In genomic region chr16:4005281-4005680, GRCh38 we compare ENCODE assay signal across 35 cellular contexts.
"Had no signal": no experiment of that assay in that cellular context is flagged by ENCODE, and none has a peak within 500 bp of the region (broad histone marks: within the 10 kb centered on the region; RNA-seq: fewer than 3 reads in every experiment).

No MANE protein-coding gene starts in this region.

- H3K27me3 ChIP-seq: adrenal gland, ascending aorta, cardiac muscle cell had no signal

- H3K9me3 Mint-ChIP-seq: activated B cell treated with CpG ODN at 0.5 μM for 24 hours; activated CD4-positive, alpha-beta memory T cell treated with anti-CD3 and anti-CD28 coated beads for 36 hours; activated CD4-positive, alpha-beta T cell treated with anti-CD3 and anti-CD28 coated beads, Interleukin-2, amount 10 ng/mL, durations not matched to agents 24 days and 14 days; activated CD8-positive, alpha-beta T cell treated with anti-CD3 and anti-CD28 coated beads for 36 hours; activated naive CD4-positive, alpha-beta T cell treated with anti-CD3 and anti-CD28 coated beads for 36 hours; activated naive CD4-positive, alpha-beta T cell treated with anti-CD3 and anti-CD28 coated beads, Interleukin-2, amount 50 U/mL, for 72 hours; activated naive CD8-positive, alpha-beta T cell treated with anti-CD3 and anti-CD28 coated beads for 36 hours; activated T-cell treated with anti-CD3 and anti-CD28 coated beads, Interleukin-2, amount 50 U/mL, for 4 hours; activated T-cell treated with anti-CD3 and anti-CD28 coated beads, Interleukin-2, amount 50 U/mL, for 72 hours; activated T-helper 1 cell treated with anti-CD3 and anti-CD28 coated beads, Interleukin-12 subunit alpha, Interleukin-12 subunit beta, Interleukin-2, Interleukin-4 antibody, amounts not matched to agents 30 ng/mL and 10 ng/mL and 1 ng/mL, durations not matched to agents 14 hours and 24 hours and 36 hours; activated T-helper 17 cell treated with anti-CD3 and anti-CD28 coated beads, Interleukin-2, amount 50 U/mL, for 72 hours; brain; central memory CD8-positive, alpha-beta T cell; T-cell had no signal

- H3K9me3 ChIP-seq: adrenal gland, ascending aorta had no signal

- H3K4me3 ChIP-seq: adrenal gland, ascending aorta, cardiac muscle cell had no signal

- ATAC-seq: activated CD8-positive, alpha-beta T cell treated with anti-CD3 and anti-CD28 coated beads for 36 hours; activated naive CD4-positive, alpha-beta T cell treated with anti-CD3 and anti-CD28 coated beads, Interleukin-2, amount 50 U/mL, for 72 hours; activated T-cell treated with anti-CD3 and anti-CD28 coated beads, Interleukin-2, amount 50 U/mL, for 4 hours; activated T-cell treated with anti-CD3 and anti-CD28 coated beads, Interleukin-2, amount 50 U/mL, for 72 hours; activated T-helper 17 cell treated with anti-CD3 and anti-CD28 coated beads, Interleukin-2, amount 50 U/mL, for 72 hours; T-cell; T-helper 17 cell had no signal

- H3K4me1 Mint-ChIP-seq: activated B cell treated with CpG ODN at 0.5 μM for 24 hours had no signal

- H3K27me3 Mint-ChIP-seq: activated B cell treated with CpG ODN at 0.5 μM for 24 hours; activated CD4-positive, alpha-beta memory T cell treated with anti-CD3 and anti-CD28 coated beads for 36 hours; activated CD4-positive, alpha-beta T cell treated with anti-CD3 and anti-CD28 coated beads, Interleukin-2, amount 10 ng/mL, durations not matched to agents 24 days and 14 days; activated CD8-positive, alpha-beta T cell treated with anti-CD3 and anti-CD28 coated beads for 36 hours; activated T-helper 17 cell treated with anti-CD3 and anti-CD28 coated beads, Interleukin-2, amount 50 U/mL, for 72 hours; brain; central memory CD8-positive, alpha-beta T cell; T-cell; T-helper 17 cell had no signal

- DNase-seq: activated B cell treated with CpG ODN at 0.5 μM for 24 hours; activated CD4-positive, alpha-beta memory T cell treated with anti-CD3 and anti-CD28 coated beads for 36 hours; activated CD4-positive, alpha-beta T cell treated with anti-CD3 and anti-CD28 coated beads for 4 hours; activated CD4-positive, alpha-beta T cell treated with anti-CD3 and anti-CD28 coated beads, Interleukin-2, amount 10 ng/mL, durations not matched to agents 24 days and 14 days; activated CD4-positive, alpha-beta T cell treated with anti-CD3 and anti-CD28 coated beads, Interleukin-2, amount 50 U/mL, for 1 hour; activated CD4-positive, alpha-beta T cell treated with anti-CD3 and anti-CD28 coated beads, Interleukin-2, amount 50 U/mL, for 4 hours; activated CD4-positive, CD25-positive, alpha-beta regulatory T cell treated with anti-CD3 and anti-CD28 coated beads, Interleukin-2, amount 50 U/mL, for 72 hours; activated CD8-positive, alpha-beta memory T cell treated with anti-CD3 and anti-CD28 coated beads, Interleukin-2, amount 50 U/mL, for 4 hours; activated CD8-positive, alpha-beta T cell treated with anti-CD3 and anti-CD28 coated beads for 36 hours; activated effector memory CD4-positive, alpha-beta T cell treated with anti-CD3 and anti-CD28 coated beads, Interleukin-2, amount 50 U/mL, for 16 hours; activated gamma-delta T cell treated with Interleukin-2 at 50 U/mL for 16 hours; activated naive CD4-positive, alpha-beta T cell; activated naive CD4-positive, alpha-beta T cell treated with anti-CD3 and anti-CD28 coated beads for 36 hours; activated naive CD4-positive, alpha-beta T cell treated with anti-CD3 and anti-CD28 coated beads, Interleukin-2, amount 50 U/mL, for 16 hours; activated naive CD8-positive, alpha-beta T cell treated with anti-CD3 and anti-CD28 coated beads for 36 hours; activated T-cell treated with anti-CD3 and anti-CD28 coated beads for 4 hours; activated T-cell treated with anti-CD3 and anti-CD28 coated beads, Interleukin-2, amount 50 U/mL, for 1 hour; activated T-cell treated with anti-CD3 and anti-CD28 coated beads, Interleukin-2, amount 50 U/mL, for 4 hours; activated T-cell treated with anti-CD3 and anti-CD28 coated beads, Interleukin-2, amount 50 U/mL, for 72 hours; adrenal gland; amniotic stem cell; anterior cingulate cortex; caudate nucleus; T-cell; T-helper 17 cell; T-helper 9 cell; WERI-Rb-1 had no signal

- H3K4me1 ChIP-seq: adrenal gland had no signal

- H3K27ac Mint-ChIP-seq: activated B cell treated with CpG ODN at 0.5 μM for 24 hours; activated CD4-positive, alpha-beta memory T cell treated with anti-CD3 and anti-CD28 coated beads for 36 hours; activated CD4-positive, alpha-beta T cell treated with anti-CD3 and anti-CD28 coated beads, Interleukin-2, amount 10 ng/mL, durations not matched to agents 24 days and 14 days; activated CD8-positive, alpha-beta T cell treated with anti-CD3 and anti-CD28 coated beads for 36 hours; activated naive CD4-positive, alpha-beta T cell treated with anti-CD3 and anti-CD28 coated beads for 36 hours; activated naive CD8-positive, alpha-beta T cell treated with anti-CD3 and anti-CD28 coated beads for 36 hours; activated T-cell treated with anti-CD3 and anti-CD28 coated beads, Interleukin-2, amount 50 U/mL, for 72 hours; activated T-helper 1 cell treated with anti-CD3 and anti-CD28 coated beads, Interleukin-12 subunit alpha, Interleukin-12 subunit beta, Interleukin-2, Interleukin-4 antibody, amounts not matched to agents 30 ng/mL and 10 ng/mL and 1 ng/mL, durations not matched to agents 14 hours and 24 hours and 36 hours; activated T-helper 17 cell treated with anti-CD3 and anti-CD28 coated beads, Interleukin-2, amount 50 U/mL, for 72 hours; T-cell; T-helper 17 cell had no signal

- H3K36me3 ChIP-seq: adrenal gland, ascending aorta, cardiac muscle cell had no signal

- H3K4me3 Mint-ChIP-seq: activated B cell treated with CpG ODN at 0.5 μM for 24 hours; activated CD4-positive, alpha-beta memory T cell treated with anti-CD3 and anti-CD28 coated beads for 36 hours; activated CD4-positive, alpha-beta T cell treated with anti-CD3 and anti-CD28 coated beads, Interleukin-2, amount 10 ng/mL, durations not matched to agents 24 days and 14 days; activated CD8-positive, alpha-beta T cell treated with anti-CD3 and anti-CD28 coated beads for 36 hours; activated naive CD4-positive, alpha-beta T cell treated with anti-CD3 and anti-CD28 coated beads for 36 hours; activated naive CD8-positive, alpha-beta T cell treated with anti-CD3 and anti-CD28 coated beads for 36 hours; activated T-cell treated with anti-CD3 and anti-CD28 coated beads, Interleukin-2, amount 50 U/mL, for 4 hours; activated T-cell treated with anti-CD3 and anti-CD28 coated beads, Interleukin-2, amount 50 U/mL, for 72 hours; activated T-helper 1 cell treated with anti-CD3 and anti-CD28 coated beads, Interleukin-12 subunit alpha, Interleukin-12 subunit beta, Interleukin-2, Interleukin-4 antibody, amounts not matched to agents 30 ng/mL and 10 ng/mL and 1 ng/mL, durations not matched to agents 14 hours and 24 hours and 36 hours; activated T-helper 17 cell treated with anti-CD3 and anti-CD28 coated beads, Interleukin-2, amount 50 U/mL, for 72 hours; brain; central memory CD8-positive, alpha-beta T cell; T-cell; T-helper 17 cell had no signal

- H3K27ac ChIP-seq: adrenal gland, ascending aorta, cardiac muscle cell, WERI-Rb-1 had no signal

- H3K36me3 Mint-ChIP-seq: activated CD4-positive, alpha-beta memory T cell treated with anti-CD3 and anti-CD28 coated beads for 36 hours; activated naive CD4-positive, alpha-beta T cell treated with anti-CD3 and anti-CD28 coated beads, Interleukin-2, amount 50 U/mL, for 72 hours; activated naive CD8-positive, alpha-beta T cell treated with anti-CD3 and anti-CD28 coated beads for 36 hours had no signal

- FAIRE-seq: TTC549 had no signal
